In genomic region chr2:99708231-99708630, GRCh38 we compare ENCODE assay signal across 16 cellular contexts.
DNase-seq lines count a peak whose midpoint lies in the region; ATAC-seq and TF ChIP-seq lines count a peak whose summit lies in the region.
"Had no signal": no experiment of that assay in that cellular context is flagged by ENCODE, and none has a peak within 500 bp of the region (broad histone marks: within the 10 kb centered on the region; RNA-seq: fewer than 3 reads in every experiment).

No MANE protein-coding gene starts in this region.

- 40 to 86% methylated on average over 1 to 2 of the region's 3 CpGs for WGBS in endodermal cell (ENCODE audit: insufficient coverage in 1 of 2, insufficient read length in 1 of 2), 2 experiments
- 67 to 79% (median 71%) methylated on average over 3 of the region's 3 CpGs for WGBS in ovary, 3 donors

- peaks cover 2% of the 10 kb centered on the region for H3K9me3 Mint-ChIP-seq in endodermal cell
- H3K9me3 Mint-ChIP-seq in nephron = no peaks in the 10 kb centered on the region
- H3K9me3 Mint-ChIP-seq in activated T-helper 17 cell treated with anti-CD3 and anti-CD28 coated beads, Interleukin-2, amount 50 U/mL, for 72 hours = no peaks in the 10 kb centered on the region
- H3K9me3 Mint-ChIP-seq: CD4-positive, CD25-positive, alpha-beta regulatory T cell had no signal

- H3K36me3 ChIP-seq in DOHH2 (ENCODE audit: control insufficient read depth, low read length) (peaks cover 8% of the 10 kb centered on the region), endodermal cell (ENCODE audit: control insufficient read depth, insufficient read depth, low read length) (no peaks in the 10 kb centered on the region), upper lobe of right lung (no peaks in the 10 kb centered on the region), ovary (no peaks in the 10 kb centered on the region)
- H3K36me3 ChIP-seq: SJSA1 had no signal

- H3K4me1 ChIP-seq in DOHH2 (ENCODE audit: control insufficient read depth, low read length) (peaks cover 66% of the 10 kb centered on the region), endodermal cell (ENCODE audit: control insufficient read depth, insufficient read depth, low read length) (no peaks in the 10 kb centered on the region), upper lobe of right lung (peaks cover 3% of the 10 kb centered on the region), ovary (ENCODE audit: insufficient read depth) (peaks cover 17% of the 10 kb centered on the region)
- H3K4me1 ChIP-seq: SJSA1 had no signal

- peak; percentile 72 to 88 for DNase-seq in NCI-H526 (lab: John Stamatoyannopoulos, UW)
- no peak for DNase-seq in endodermal cell
- no peak for DNase-seq in NCI-H1417 (lab: John Stamatoyannopoulos, UW)
- DNase-seq in upper lobe of right lung = no peak
- no peak for DNase-seq in ovary
- DNase-seq: ACHN; activated gamma-delta T cell; CD4-positive, CD25-positive, alpha-beta regulatory T cell; NCI-H1436; NCI-H446 treated with DMSO at 0.1 percent for 48 hours; T-helper 9 cell had no signal

- H3K4me3 ChIP-seq in DOHH2 (ENCODE audit: low read length) (peak overlapping the region; percentile 62), endodermal cell (ENCODE audit: low read length) (no peak overlapping the region), upper lobe of right lung (no peak overlapping the region), ovary (no peak overlapping the region)
- H3K4me3 ChIP-seq: SJSA1 had no signal

- no peaks in the 10 kb centered on the region for H3K9me3 ChIP-seq in DOHH2 (ENCODE audit: control insufficient read depth, insufficient read depth, low read length)
- no peaks in the 10 kb centered on the region for H3K9me3 ChIP-seq in endodermal cell (ENCODE audit: control insufficient read depth, low read length)
- no peaks in the 10 kb centered on the region for H3K9me3 ChIP-seq in upper lobe of right lung
- H3K9me3 ChIP-seq in ovary = no peaks in the 10 kb centered on the region

- H3K4me1 Mint-ChIP-seq in endodermal cell (no peaks in the 10 kb centered on the region), nephron (peaks cover 68% of the 10 kb centered on the region)
- no peaks in the 10 kb centered on the region for H3K4me1 Mint-ChIP-seq in activated T-helper 17 cell treated with anti-CD3 and anti-CD28 coated beads, Interleukin-2, amount 50 U/mL, for 72 hours
- H3K4me1 Mint-ChIP-seq: CD4-positive, CD25-positive, alpha-beta regulatory T cell had no signal

- no peak overlapping the region for H3K9ac ChIP-seq in endodermal cell (ENCODE audit: extremely low read depth, low read length, poor library complexity, severe bottlenecking)

- TF ChIP-seq CTCF in DOHH2 (IDR thresholded peaks at IDR 0.05; ENCODE audit: low read depth, low read length, poor library complexity, severe bottlenecking) = no peak
- no peak for TF ChIP-seq CTCF in endodermal cell (conservative IDR thresholded peaks at IDR 0.05)
- no peak for TF ChIP-seq CTCF in nephron (IDR thresholded peaks at IDR 0.05; ENCODE audit: unreplicated experiment in 3 of 3)
- no peak for TF ChIP-seq CTCF in upper lobe of right lung (IDR thresholded peaks at IDR 0.05)
- no peak for TF ChIP-seq CTCF in ovary (IDR thresholded peaks at IDR 0.05)

- H3F3A ChIP-seq in DOHH2 (ENCODE audit: control insufficient read depth, insufficient read depth) = peaks cover 17% of the 10 kb centered on the region

- no peaks in the 10 kb centered on the region for H3K27me3 Mint-ChIP-seq in endodermal cell (ENCODE audit: insufficient read depth)
- H3K27me3 Mint-ChIP-seq in nephron (ENCODE audit: low read depth) = no peaks in the 10 kb centered on the region
- H3K27me3 Mint-ChIP-seq in activated T-helper 17 cell treated with anti-CD3 and anti-CD28 coated beads, Interleukin-2, amount 50 U/mL, for 72 hours = peaks cover 4% of the 10 kb centered on the region

- H3K4me3 Mint-ChIP-seq in endodermal cell (no peak overlapping the region), nephron (no peak overlapping the region)
- H3K4me3 Mint-ChIP-seq in activated T-helper 17 cell treated with anti-CD3 and anti-CD28 coated beads, Interleukin-2, amount 50 U/mL, for 72 hours = no peak overlapping the region
- H3K4me3 Mint-ChIP-seq: CD4-positive, CD25-positive, alpha-beta regulatory T cell had no signal

- TF ChIP-seq EP300 in ovary (IDR thresholded peaks at IDR 0.05) = no peak

- no peak for TF ChIP-seq POLR2A in ovary (IDR thresholded peaks at IDR 0.05)

- H3K27ac Mint-ChIP-seq in endodermal cell = no peak overlapping the region
- peak overlapping the region; percentile 69 to 93 (median 87) for H3K27ac Mint-ChIP-seq in nephron
- H3K27ac Mint-ChIP-seq in activated T-helper 17 cell treated with anti-CD3 and anti-CD28 coated beads, Interleukin-2, amount 50 U/mL, for 72 hours = no peak overlapping the region
- H3K27ac Mint-ChIP-seq: CD4-positive, CD25-positive, alpha-beta regulatory T cell had no signal

- ATAC-seq in activated T-helper 17 cell treated with anti-CD3 and anti-CD28 coated beads, Interleukin-2, amount 50 U/mL, for 72 hours (replicated peaks) = no peak
- no peak for ATAC-seq in upper lobe of right lung
- ATAC-seq: HCT116 had no signal

- peak overlapping the region; percentile 80 for H3K4me2 ChIP-seq in DOHH2 (ENCODE audit: low read length)

- H3K36me3 Mint-ChIP-seq in endodermal cell (ENCODE audit: low read depth) = no peaks in the 10 kb centered on the region
- peaks cover 27% of the 10 kb centered on the region for H3K36me3 Mint-ChIP-seq in nephron (ENCODE audit: low read depth)
- no peaks in the 10 kb centered on the region for H3K36me3 Mint-ChIP-seq in activated T-helper 17 cell treated with anti-CD3 and anti-CD28 coated beads, Interleukin-2, amount 50 U/mL, for 72 hours (ENCODE audit: low read depth)

- H3K79me2 ChIP-seq in DOHH2 (ENCODE audit: control insufficient read depth, low read length) = no peaks in the 10 kb centered on the region

- no peaks in the 10 kb centered on the region for H3K9me2 ChIP-seq in DOHH2 (replicated peaks; ENCODE audit: control insufficient read depth, low read length)

- intact Hi-C loops in upper lobe of right lung (cut with DNase I) (no loop called here), ovary (cut with DNase I) (no loop called here)

- H3K27me3 ChIP-seq in DOHH2 (ENCODE audit: control insufficient read depth, low read length) = no peaks in the 10 kb centered on the region
- no peaks in the 10 kb centered on the region for H3K27me3 ChIP-seq in endodermal cell (ENCODE audit: control insufficient read depth, insufficient read depth, low read length, poor library complexity, severe bottlenecking)
- no peaks in the 10 kb centered on the region for H3K27me3 ChIP-seq in upper lobe of right lung
- H3K27me3 ChIP-seq in ovary = no peaks in the 10 kb centered on the region
- H3K27me3 ChIP-seq: SJSA1 had no signal

- peak overlapping the region; percentile 86 for H3K27ac ChIP-seq in DOHH2 (ENCODE audit: low read depth, low read length)
- H3K27ac ChIP-seq in endodermal cell (ENCODE audit: low read depth, low read length) = peak overlapping the region; percentile 95
- no peak overlapping the region for H3K27ac ChIP-seq in upper lobe of right lung
- no peak overlapping the region for H3K27ac ChIP-seq in ovary
- H3K27ac ChIP-seq: SJSA1 had no signal

- no peaks in the 10 kb centered on the region for H4K20me1 ChIP-seq in DOHH2 (ENCODE audit: control insufficient read depth, insufficient read depth, low read depth, low read length)

Comparison
In these comparisons a context has a peak if more than half of its experiments do, and no peak if none do; other contexts are left out.
1. H3K27ac ChIP-seq: peak in DOHH2 (single experiment) and endodermal cell (single experiment); none in upper lobe of right lung (single experiment) and ovary (0 of 2).
2. DNase-seq: peak in NCI-H526 (2 of 2); none in endodermal cell (single experiment), NCI-H1417 (0 of 3), upper lobe of right lung (single experiment) and ovary (0 of 5).
3. H3K27ac Mint-ChIP-seq: peak in nephron (3 of 3); none in endodermal cell (single experiment) and activated T-helper 17 cell treated with anti-CD3 and anti-CD28 coated beads, Interleukin-2, amount 50 U/mL, for 72 hours (single experiment).